8 cellular contexts compared by ENCODE assay signal in the genomic region with DNA sequence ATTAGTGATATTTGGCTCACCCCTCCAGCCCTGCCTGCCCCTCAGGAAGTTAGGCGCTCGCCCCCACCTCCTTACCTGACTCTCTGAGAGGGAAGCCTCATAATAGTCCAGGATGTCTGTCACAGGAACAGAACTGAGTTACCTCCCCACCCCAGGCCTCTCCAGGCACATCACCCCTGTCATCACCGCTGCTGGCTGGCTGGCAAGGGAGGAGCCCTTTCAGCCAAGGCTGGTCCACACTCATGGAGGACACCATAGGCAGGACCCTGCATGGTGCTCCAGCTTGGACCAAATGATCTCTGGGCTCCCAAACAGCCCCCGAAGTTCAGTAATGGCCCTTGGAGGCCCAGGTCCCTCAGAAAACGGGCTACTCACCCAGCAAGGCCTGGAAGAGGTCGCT. TPM values are rescaled to one million over a fixed set of nuclear protein-coding genes. Genes with fewer than 3 reads are reported as not detected.
A peak's percentile ranks its signal among the peaks of the same experiment; 100 is the strongest.
DNase-seq lines count a peak whose midpoint lies in the region; ATAC-seq and TF ChIP-seq lines count a peak whose summit lies in the region.

No MANE protein-coding gene starts in this region.

- DNase-seq in CD14-positive monocyte (ENCODE audit: low spot score) = no peak
- DNase-seq in NT2/D1 (ENCODE audit: low read depth, low spot score) = no peak
- no peak for DNase-seq in endodermal cell
- DNase-seq in NCI-H2196 (lab: John Stamatoyannopoulos, UW; ENCODE audit: unreplicated experiment) = no peak
- no peak for DNase-seq in UCSD-AML1 (lab: John Stamatoyannopoulos, UW; ENCODE audit: unreplicated experiment)
- no peak for DNase-seq in GM10266 (ENCODE audit: extremely low spot score)

- no peak overlapping the region for H2AFZ ChIP-seq in neuron (ENCODE audit: low read depth, low read length)

- H3K9me3 ChIP-seq in NT2/D1 (ENCODE audit: insufficient read depth, low read length) (no peaks in the 10 kb centered on the region), endodermal cell (ENCODE audit: control insufficient read depth, low read length) (no peaks in the 10 kb centered on the region), neuron (ENCODE audit: low read length) (no peaks in the 10 kb centered on the region)

- H3K27me3 Mint-ChIP-seq in CD14-positive monocyte (ENCODE audit: low read depth in 3 of 3) (peaks cover 0 to 10% (median 2%) of the 10 kb centered on the region in 3 donors), endodermal cell (ENCODE audit: insufficient read depth) (no peaks in the 10 kb centered on the region)

- H3K27me3 ChIP-seq in NT2/D1 (ENCODE audit: insufficient read depth, insufficient read length) (no peaks in the 10 kb centered on the region), endodermal cell (ENCODE audit: control insufficient read depth, insufficient read depth, low read length, poor library complexity, severe bottlenecking) (no peaks in the 10 kb centered on the region), neuron (ENCODE audit: insufficient read depth, low read length) (no peaks in the 10 kb centered on the region)

- H3K9ac ChIP-seq in NT2/D1 (ENCODE audit: insufficient read length, low read depth) (peak overlapping the region; percentile 70), endodermal cell (ENCODE audit: extremely low read depth, low read length, poor library complexity, severe bottlenecking) (no peak overlapping the region)

- H3K36me3 ChIP-seq in NT2/D1 (ENCODE audit: insufficient read depth, insufficient read length, low read length) (peaks cover 26% of the 10 kb centered on the region), endodermal cell (ENCODE audit: control insufficient read depth, insufficient read depth, low read length) (peaks cover 19% of the 10 kb centered on the region), neuron (ENCODE audit: insufficient read depth, low read length) (peaks cover 15% of the 10 kb centered on the region)

- intact Hi-C loops in CD14-positive monocyte (cut with micrococcal nuclease) = loop anchor here in 1 of 2 donors (5.0 to 10.0 kb wide), 2 partner anchors 34 to 187 kb away; a partner anchor contains a TSS

- H3K27ac ChIP-seq in endodermal cell (ENCODE audit: low read depth, low read length) = no peak overlapping the region

- peaks cover 0 to 2% (median 0%) of the 10 kb centered on the region in 7 donors for H3K9me3 Mint-ChIP-seq in CD14-positive monocyte
- no peaks in the 10 kb centered on the region for H3K9me3 Mint-ChIP-seq in endodermal cell

- no peak for TF ChIP-seq CTCF in CD14-positive monocyte (IDR thresholded peaks at IDR 0.05)
- TF ChIP-seq CTCF in endodermal cell (conservative IDR thresholded peaks at IDR 0.05) = no peak
- TF ChIP-seq CTCF in GM10266 (IDR thresholded peaks at IDR 0.05; ENCODE audit: control insufficient read depth, insufficient read depth, low read depth, missing control alignments) = no peak

- H3K4me3 Mint-ChIP-seq in CD14-positive monocyte (peak overlapping the region; percentile 80 to 89), endodermal cell (peak overlapping the region; percentile 86)

- H3K27ac Mint-ChIP-seq in CD14-positive monocyte (peak overlapping the region in 5 of 7 donors; percentile 23 to 91 (median 86)), endodermal cell (no peak overlapping the region)

- no peak overlapping the region for H3K4me3 ChIP-seq in NT2/D1 (ENCODE audit: insufficient read length, low read depth)
- H3K4me3 ChIP-seq in endodermal cell (ENCODE audit: low read length) = peak overlapping the region; percentile 73
- peak overlapping the region; percentile 48 for H3K4me3 ChIP-seq in neuron (ENCODE audit: low read length)

- WGBS in endodermal cell (ENCODE audit: insufficient coverage in 1 of 2, insufficient read length in 1 of 2), 2 experiments = 82 to 92% methylated on average over 3 to 6 of the region's 6 CpGs

- peaks cover 76% of the 10 kb centered on the region for H3K4me1 Mint-ChIP-seq in CD14-positive monocyte
- peaks cover 47% of the 10 kb centered on the region for H3K4me1 Mint-ChIP-seq in endodermal cell

- H3K36me3 Mint-ChIP-seq in CD14-positive monocyte (peaks cover 18 to 27% of the 10 kb centered on the region in 2 donors), endodermal cell (ENCODE audit: low read depth) (peaks cover 21% of the 10 kb centered on the region)

- no peak for ATAC-seq in GM21737 (IDR thresholded peaks at IDR 0.05; ENCODE audit: unreplicated experiment)

- H3K4me1 ChIP-seq in NT2/D1 (ENCODE audit: insufficient read depth, insufficient read length) (peaks cover 14% of the 10 kb centered on the region), endodermal cell (ENCODE audit: control insufficient read depth, insufficient read depth, low read length) (peaks cover 16% of the 10 kb centered on the region), neuron (ENCODE audit: insufficient read depth, low read length) (peaks cover 57% of the 10 kb centered on the region)

RNA-seq across cellular contexts. Expression of a gene that starts 1.5 kb away (rescaled TPM):
- polyA plus RNA-seq in CD14-positive monocyte = under 1 TPM; 0.37 to 0.39 TPM
- total RNA-seq in endodermal cell = 10 to 100 TPM; 35.1 to 68.5 TPM
- 76.0 TPM for polyA plus RNA-seq in endodermal cell (2013, experiment 1 of 2)
- 59.6 TPM for polyA plus RNA-seq in endodermal cell (2013, experiment 2 of 2)

RNA-seq across cellular contexts. Expression of a gene that starts 1.6 kb away (rescaled TPM):
- 100 to 1,000 TPM; 152 to 154 TPM for polyA plus RNA-seq in CD14-positive monocyte
- total RNA-seq in endodermal cell = 100 to 1,000 TPM; 337 to 459 TPM
- 272 TPM for polyA plus RNA-seq in endodermal cell (2013, experiment 1 of 2)
- 222 TPM for polyA plus RNA-seq in endodermal cell (2013, experiment 2 of 2)

RNA-seq across cellular contexts. Expression of a gene that starts 16.2 kb away (rescaled TPM):
- 1 to 10 TPM; 7.0 to 7.8 TPM for polyA plus RNA-seq in CD14-positive monocyte
- total RNA-seq in endodermal cell = 100 to 1,000 TPM in 1 of 2 donors, 10 to 100 TPM in 1; 98.2 to 116 TPM
- 77.0 TPM for polyA plus RNA-seq in endodermal cell (2013, experiment 1 of 2)
- 76.3 TPM for polyA plus RNA-seq in endodermal cell (2013, experiment 2 of 2)

RNA-seq across cellular contexts. Expression of a gene that starts 21.1 kb away (rescaled TPM):
- polyA plus RNA-seq in CD14-positive monocyte = 10 to 100 TPM; 12.0 to 12.9 TPM
- total RNA-seq in endodermal cell = 10 to 100 TPM; 67.3 to 71.6 TPM
- polyA plus RNA-seq in endodermal cell (2013, experiment 1 of 2) = 59.3 TPM
- 53.4 TPM for polyA plus RNA-seq in endodermal cell (2013, experiment 2 of 2)

RNA-seq across cellular contexts. Expression of a gene that starts 24.1 kb away (rescaled TPM):
- polyA plus RNA-seq in CD14-positive monocyte = 1,000 to 10,000 TPM; 2,814 to 2,937 TPM
- total RNA-seq in endodermal cell = 100 to 1,000 TPM; 264 to 317 TPM
- 671 TPM for polyA plus RNA-seq in endodermal cell (2013, experiment 1 of 2)
- polyA plus RNA-seq in endodermal cell (2013, experiment 2 of 2) = 581 TPM
